ENCODE assay signal across 1 cellular context in genomic region chr5:181160144-181160754, GRCh38.
TF ChIP-seq lines count a peak whose summit lies in the region.

No MANE protein-coding gene starts in this region.

TF ChIP-seq in K562, 482 proteins besides CTCF, POLR2A, EP300 and RAD21 (continued from another document and continues in another):
- TF ChIP-seq ZNF609 (CRISPR knock-in tag; IDR thresholded peaks at IDR 0.05; ENCODE audit: borderline replicate concordance) (no peak), POLR2AphosphoS2 (IDR thresholded peaks at IDR 0.05; ENCODE audit: low read length) (no peak), RAD51 (IDR thresholded peaks at IDR 0.05; ENCODE audit: borderline replicate concordance, low read depth) (no peak), E2F6 (IDR thresholded peaks at IDR 0.05; ENCODE audit: borderline replicate concordance in 1 of 2, extremely low read depth in 1 of 2, insufficient read depth in 1 of 2, insufficient read length in 1 of 2, low read depth in 1 of 2, low read length in 1 of 2, poor library complexity in 1 of 2, severe bottlenecking in 1 of 2) (peak in 1 of 2 experiments; percentile 66), NCOA6 (IDR thresholded peaks at IDR 0.05) (no peak), RCOR1 (IDR thresholded peaks at IDR 0.05; ENCODE audit: borderline replicate concordance in 1 of 2, low read depth in 2 of 2, low read length in 2 of 2) (no peak), HEY1 (CRISPR knock-in tag; IDR thresholded peaks at IDR 0.05; ENCODE audit: borderline replicate concordance) (no peak), SREBF1 (IDR thresholded peaks at IDR 0.05; ENCODE audit: borderline replicate concordance, low read depth, low read length) (no peak), ZKSCAN1 (IDR thresholded peaks at IDR 0.05; ENCODE audit: low read depth, low read length) (no peak), TRIM24 (IDR thresholded peaks at IDR 0.05) (no peak), GABPB2 (CRISPR knock-in tag; conservative IDR thresholded peaks at IDR 0.05) (no peak), ZBTB12 (CRISPR knock-in tag; IDR thresholded peaks at IDR 0.05) (no peak), KAT8 (IDR thresholded peaks at IDR 0.05; ENCODE audit: low read depth) (no peak), CCNT2 (IDR thresholded peaks at IDR 0.05; ENCODE audit: borderline replicate concordance, extremely low read depth, insufficient read length, low read depth, low read length) (no peak), RNF219 (CRISPR knock-in tag; IDR thresholded peaks at IDR 0.05) (no peak), ZFX (CRISPR knock-in tag; IDR thresholded peaks at IDR 0.05) (peak; percentile 79), TCF7 (IDR thresholded peaks at IDR 0.05; ENCODE audit: borderline replicate concordance) (no peak), IRF1 (CRISPR knock-in tag; IDR thresholded peaks at IDR 0.05; ENCODE audit: borderline replicate concordance) (no peak), BCL6 (CRISPR knock-in tag; IDR thresholded peaks at IDR 0.05) (no peak), PRDM10 (IDR thresholded peaks at IDR 0.05; ENCODE audit: partially characterized antibody) (no peak), ILF3 (IDR thresholded peaks at IDR 0.05; ENCODE audit: borderline replicate concordance) (no peak), HNRNPLL (IDR thresholded peaks at IDR 0.05; ENCODE audit: low read depth, low read length, poor library complexity, severe bottlenecking) (no peak), ZNF12 (CRISPR knock-in tag; IDR thresholded peaks at IDR 0.05) (no peak), ZFP91 (CRISPR knock-in tag; IDR thresholded peaks at IDR 0.05) (no peak), HMG20A (CRISPR knock-in tag; conservative IDR thresholded peaks at IDR 0.05) (no peak), ZNF124 (CRISPR knock-in tag; IDR thresholded peaks at IDR 0.05) (no peak), ZNF79 (CRISPR knock-in tag; IDR thresholded peaks at IDR 0.05; ENCODE audit: low read depth) (no peak), FOSL1 (tag; conservative IDR thresholded peaks at IDR 0.05) (no peak), NCOR1 (IDR thresholded peaks at IDR 0.05) (no peak), EP400 (IDR thresholded peaks at IDR 0.05) (no peak), SRSF1 (IDR thresholded peaks at IDR 0.05; ENCODE audit: low read depth, low read length) (no peak)
- TF ChIP-seq, protein P1, sequence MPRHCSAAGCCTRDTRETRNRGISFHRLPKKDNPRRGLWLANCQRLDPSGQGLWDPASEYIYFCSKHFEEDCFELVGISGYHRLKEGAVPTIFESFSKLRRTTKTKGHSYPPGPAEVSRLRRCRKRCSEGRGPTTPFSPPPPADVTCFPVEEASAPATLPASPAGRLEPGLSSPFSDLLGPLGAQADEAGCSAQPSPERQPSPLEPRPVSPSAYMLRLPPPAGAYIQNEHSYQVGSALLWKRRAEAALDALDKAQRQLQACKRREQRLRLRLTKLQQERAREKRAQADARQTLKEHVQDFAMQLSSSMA (CRISPR knock-in tag; IDR thresholded peaks at IDR 0.05): no peak
- TF ChIP-seq, protein P2, sequence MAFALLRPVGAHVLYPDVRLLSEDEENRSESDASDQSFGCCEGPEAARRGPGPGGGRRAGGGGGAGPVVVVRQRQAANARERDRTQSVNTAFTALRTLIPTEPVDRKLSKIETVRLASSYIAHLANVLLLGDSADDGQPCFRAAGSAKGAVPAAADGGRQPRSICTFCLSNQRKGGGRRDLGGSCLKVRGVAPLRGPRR (CRISPR knock-in tag; IDR thresholded peaks at IDR 0.05): no peak
- TF ChIP-seq, protein P3, sequence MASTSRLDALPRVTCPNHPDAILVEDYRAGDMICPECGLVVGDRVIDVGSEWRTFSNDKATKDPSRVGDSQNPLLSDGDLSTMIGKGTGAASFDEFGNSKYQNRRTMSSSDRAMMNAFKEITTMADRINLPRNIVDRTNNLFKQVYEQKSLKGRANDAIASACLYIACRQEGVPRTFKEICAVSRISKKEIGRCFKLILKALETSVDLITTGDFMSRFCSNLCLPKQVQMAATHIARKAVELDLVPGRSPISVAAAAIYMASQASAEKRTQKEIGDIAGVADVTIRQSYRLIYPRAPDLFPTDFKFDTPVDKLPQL (IDR thresholded peaks at IDR 0.05; ENCODE audit: extremely low read depth, insufficient read length): no peak
- TF ChIP-seq, protein P4, sequence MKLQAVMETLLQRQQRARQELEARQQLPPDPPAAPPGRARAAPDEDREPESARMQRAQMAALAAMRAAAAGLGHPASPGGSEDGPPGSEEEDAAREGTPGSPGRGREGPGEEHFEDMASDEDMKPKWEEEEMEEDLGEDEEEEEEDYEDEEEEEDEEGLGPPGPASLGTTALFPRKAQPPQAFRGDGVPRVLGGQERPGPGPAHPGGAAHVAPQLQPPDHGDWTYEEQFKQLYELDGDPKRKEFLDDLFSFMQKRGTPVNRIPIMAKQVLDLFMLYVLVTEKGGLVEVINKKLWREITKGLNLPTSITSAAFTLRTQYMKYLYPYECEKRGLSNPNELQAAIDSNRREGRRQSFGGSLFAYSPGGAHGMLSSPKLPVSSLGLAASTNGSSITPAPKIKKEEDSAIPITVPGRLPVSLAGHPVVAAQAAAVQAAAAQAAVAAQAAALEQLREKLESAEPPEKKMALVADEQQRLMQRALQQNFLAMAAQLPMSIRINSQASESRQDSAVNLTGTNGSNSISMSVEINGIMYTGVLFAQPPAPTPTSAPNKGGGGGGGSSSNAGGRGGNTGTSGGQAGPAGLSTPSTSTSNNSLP (IDR thresholded peaks at IDR 0.05; ENCODE audit: borderline replicate concordance, low read depth, low read length): no peak
- TF ChIP-seq, protein P5, sequence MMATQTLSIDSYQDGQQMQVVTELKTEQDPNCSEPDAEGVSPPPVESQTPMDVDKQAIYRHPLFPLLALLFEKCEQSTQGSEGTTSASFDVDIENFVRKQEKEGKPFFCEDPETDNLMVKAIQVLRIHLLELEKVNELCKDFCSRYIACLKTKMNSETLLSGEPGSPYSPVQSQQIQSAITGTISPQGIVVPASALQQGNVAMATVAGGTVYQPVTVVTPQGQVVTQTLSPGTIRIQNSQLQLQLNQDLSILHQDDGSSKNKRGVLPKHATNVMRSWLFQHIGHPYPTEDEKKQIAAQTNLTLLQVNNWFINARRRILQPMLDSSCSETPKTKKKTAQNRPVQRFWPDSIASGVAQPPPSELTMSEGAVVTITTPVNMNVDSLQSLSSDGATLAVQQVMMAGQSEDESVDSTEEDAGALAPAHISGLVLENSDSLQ (IDR thresholded peaks at IDR 0.05): no peak
